Comparison of ENCODE assay signal across 14 cellular contexts in the genomic region with DNA sequence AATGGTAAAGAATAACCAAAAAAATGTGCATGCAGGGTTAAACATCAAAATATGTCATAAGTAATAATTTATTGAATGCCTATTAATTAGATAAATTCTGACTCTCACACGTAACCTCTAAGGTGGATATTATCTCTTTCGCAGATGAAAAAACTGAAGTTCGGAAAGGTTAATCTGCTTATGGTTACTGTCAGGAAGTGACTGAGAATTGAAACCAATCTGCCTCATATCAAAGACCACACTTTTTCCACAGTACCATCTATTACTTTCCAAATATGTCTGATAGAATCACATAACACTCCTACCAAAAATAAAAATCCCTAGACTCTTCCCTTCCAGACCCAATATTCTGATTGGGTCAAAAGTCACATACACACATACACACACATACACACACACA. TPM values are rescaled to one million over a fixed set of nuclear protein-coding genes. Genes with fewer than 3 reads are reported as not detected.
A peak's percentile ranks its signal among the peaks of the same experiment; 100 is the strongest.
DNase-seq lines count a peak whose midpoint lies in the region; ATAC-seq and TF ChIP-seq lines count a peak whose summit lies in the region.
"Had no signal": no experiment of that assay in that cellular context is flagged by ENCODE, and none has a peak within 500 bp of the region (broad histone marks: within the 10 kb centered on the region; RNA-seq: fewer than 3 reads in every experiment).

No MANE protein-coding gene starts in this region.

- peak overlapping the region; percentile 29 to 50 for H3K27ac Mint-ChIP-seq in T-cell
- H3K27ac Mint-ChIP-seq in immature natural killer cell = peak overlapping the region; percentile 9 to 94 (median 80)

- H3K36me3 Mint-ChIP-seq in T-cell = peaks cover 27% of the 10 kb centered on the region
- H3K36me3 Mint-ChIP-seq in immature natural killer cell = no peaks in the 10 kb centered on the region

- H3K9me3 Mint-ChIP-seq in T-cell (no peaks in the 10 kb centered on the region), immature natural killer cell (no peaks in the 10 kb centered on the region)

- no peak for TF ChIP-seq CTCF in GM10248 (IDR thresholded peaks at IDR 0.05; ENCODE audit: control extremely low read depth, extremely low read depth, low read depth, missing control alignments)

- peak; percentile 22 for DNase-seq in GM10248 (ENCODE audit: extremely low spot score)
- no peak for DNase-seq in T-cell
- peak in 2 of 3 donors; percentile 30 to 31 for DNase-seq in immature natural killer cell
- DNase-seq in NCI-H2081 treated with DMSO at 0.1 percent for 48 hours (lab: John Stamatoyannopoulos, UW) = no peak
- no peak for DNase-seq in stimulated activated CD4-positive, alpha-beta T cell treated with anti-CD3 and anti-CD28 coated beads, Interleukin-2, amount 100 ng/mL, for 24 hours
- DNase-seq in cerebellar nuclear complex (lab: John Stamatoyannopoulos, UW) = no peak
- DNase-seq: central memory CD4-positive, alpha-beta T cell; COR-L47; NCI-H345; stimulated activated CD4-positive, alpha-beta T cell treated with anti-CD3 and anti-CD28 coated beads, Interleukin-4, amount 100 ng/mL, for 4 hours; T-helper 9 cell had no signal

- peaks cover 80 to 91% (median 81%) of the 10 kb centered on the region in 3 donors for H3K4me1 Mint-ChIP-seq in T-cell
- H3K4me1 Mint-ChIP-seq in immature natural killer cell = peaks cover 76 to 92% of the 10 kb centered on the region in 2 donors

- POLR2A ChIA-PET in GM10248 (lab: Yijun Ruan, JAX) = interaction anchor here (0.6 kb wide), 1 partner anchor 15 kb away, joined by 6 read pairs; no protein-coding TSS in a partner anchor
- POLR2A ChIA-PET in T-cell (lab: Charles Lee) = interaction anchor here in 1 of 2 donors (0.6 to 1.1 kb wide), 3 partner anchors 19 to 53 kb away, joined by 3 to 7 read pairs (median 5); no protein-coding TSS in a partner anchor

- H3K4me3 Mint-ChIP-seq in T-cell = peak overlapping the region; percentile 61 to 74 (median 63)
- H3K4me3 Mint-ChIP-seq in immature natural killer cell = peak overlapping the region; percentile 55 to 85 (median 73)

- CTCF ChIA-PET in GM10248 (lab: Yijun Ruan, JAX) (interaction anchor here (1.1 to 2.4 kb wide), 2 partner anchors 9 to 13 kb away, joined by 3 to 11 read pairs; no protein-coding TSS in a partner anchor), T-cell (lab: Charles Lee) (no interaction called here)

- H3K27me3 Mint-ChIP-seq in T-cell (no peaks in the 10 kb centered on the region), immature natural killer cell (ENCODE audit: low read depth in 3 of 3) (peaks cover under 1 to 6% (median 3%) of the 10 kb centered on the region in 3 donors)

- peak; percentile 44 for ATAC-seq in GM21390 (IDR thresholded peaks at IDR 0.05; ENCODE audit: unreplicated experiment)
- ATAC-seq in T-cell (replicated peaks in 1 of 4) = peak; percentile 48 to 64 (median 52)
- ATAC-seq in HG03135 (IDR thresholded peaks at IDR 0.05; ENCODE audit: unreplicated experiment) = no peak

RNA-seq across cellular contexts. Expression of a gene that starts 6.2 kb away (rescaled TPM):
- 10 to 100 TPM; 38.8 to 59.3 (median 40.5) TPM for total RNA-seq in T-cell
- 10 to 100 TPM; 77.8 to 97.0 (median 88.5) TPM for polyA plus RNA-seq in immature natural killer cell

RNA-seq across cellular contexts. Expression of a gene that starts 41.8 kb away (rescaled TPM):
- total RNA-seq in T-cell = not detected
- not detected for polyA plus RNA-seq in immature natural killer cell
- total RNA-seq: MCF 10A had no signal

Comparison
In these comparisons a context has a peak if more than half of its experiments do, and no peak if none do; other contexts are left out.
1. DNase-seq: peak in GM10248 (single experiment) and immature natural killer cell (2 of 3); none in T-cell (0 of 34), NCI-H2081 treated with DMSO at 0.1 percent for 48 hours (single experiment), stimulated activated CD4-positive, alpha-beta T cell treated with anti-CD3 and anti-CD28 coated beads, Interleukin-2, amount 100 ng/mL, for 24 hours (0 of 2) and cerebellar nuclear complex (0 of 2).